Comparison of ENCODE assay signal across 8 cellular contexts in the genomic region with DNA sequence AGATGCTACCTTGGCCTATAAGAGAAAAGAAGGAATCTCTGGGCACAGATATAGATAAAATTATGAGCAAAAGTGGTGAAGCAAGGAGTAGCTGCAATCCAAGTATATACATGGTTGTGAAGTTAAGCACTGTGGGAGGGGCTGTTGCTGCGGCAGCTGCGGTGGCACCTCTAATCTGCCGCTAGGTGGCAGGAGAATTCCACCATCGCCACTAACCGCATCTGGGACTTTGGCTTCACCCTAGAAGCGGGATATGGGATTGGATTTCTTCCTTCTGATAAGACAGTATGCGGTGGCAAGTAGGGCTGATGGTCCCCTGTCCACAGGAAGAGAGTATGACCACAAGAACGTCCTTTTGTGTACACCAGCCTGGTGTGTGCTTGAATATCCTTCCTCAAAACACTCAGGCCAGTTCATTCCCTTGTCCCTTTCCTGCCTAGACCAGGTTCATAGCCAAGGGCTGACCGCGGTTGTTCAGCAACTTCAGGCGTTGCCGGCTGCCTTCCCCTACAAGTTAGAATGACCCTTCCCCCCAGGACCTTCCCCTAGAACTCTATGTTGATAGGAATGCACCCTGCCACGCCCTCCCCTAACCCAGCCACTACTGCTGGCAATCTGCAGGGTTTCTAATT. TPM values are rescaled to one million over a fixed set of nuclear protein-coding genes. Genes with fewer than 3 reads are reported as not detected.
DNase-seq lines count a peak whose midpoint lies in the region; ATAC-seq, FAIRE-seq and TF ChIP-seq lines count a peak whose summit lies in the region.

No MANE protein-coding gene starts in this region.

- no peak overlapping the region for H3K27ac Mint-ChIP-seq in stimulated activated effector memory CD8-positive, alpha-beta T cell treated with anti-CD3 and anti-CD28 coated beads, Interleukin-12 subunit alpha, Interleukin-12 subunit beta, amount 100 ng/mL, for 72 hours

- H3K36me3 Mint-ChIP-seq in stimulated activated effector memory CD8-positive, alpha-beta T cell treated with anti-CD3 and anti-CD28 coated beads, Interleukin-12 subunit alpha, Interleukin-12 subunit beta, amount 100 ng/mL, for 72 hours: no peaks in the 10 kb centered on the region

- no peaks in the 10 kb centered on the region for H4K20me1 ChIP-seq in SU-DHL-6 (ENCODE audit: low read depth, low read length)

- no peaks in the 10 kb centered on the region for H3K9me2 ChIP-seq in SU-DHL-6 (replicated peaks; ENCODE audit: insufficient read depth, low read length)

- no peak overlapping the region for H3K27ac ChIP-seq in AG04450 (ENCODE audit: low read depth, low read length)
- no peak overlapping the region for H3K27ac ChIP-seq in SU-DHL-6 (ENCODE audit: low read depth, low read length)
- H3K27ac ChIP-seq in coronary artery: no peak overlapping the region

- H3F3A ChIP-seq in SU-DHL-6 (ENCODE audit: insufficient read depth): no peaks in the 10 kb centered on the region

- no peaks in the 10 kb centered on the region for H3K36me3 ChIP-seq in SU-DHL-6 (ENCODE audit: low read length)

- H3K4me1 Mint-ChIP-seq in stimulated activated effector memory CD8-positive, alpha-beta T cell treated with anti-CD3 and anti-CD28 coated beads, Interleukin-12 subunit alpha, Interleukin-12 subunit beta, amount 100 ng/mL, for 72 hours: no peaks in the 10 kb centered on the region

- H3K9ac ChIP-seq in SU-DHL-6 (ENCODE audit: low read length): no peak overlapping the region

- no peak for TF ChIP-seq POLR2A in GM12891 (IDR thresholded peaks at IDR 0.05; ENCODE audit: low read depth, low read length)

- H3K9me3 Mint-ChIP-seq in stimulated activated effector memory CD8-positive, alpha-beta T cell treated with anti-CD3 and anti-CD28 coated beads, Interleukin-12 subunit alpha, Interleukin-12 subunit beta, amount 100 ng/mL, for 72 hours: no peaks in the 10 kb centered on the region

- POLR2A ChIA-PET in AG04450 (lab: Yijun Ruan, JAX): no interaction called here

- TF ChIP-seq CTCF in AG04450 (IDR thresholded peaks at IDR 0.05; ENCODE audit: low read depth, low read length) (peak; percentile 72), SU-DHL-6 (IDR thresholded peaks at IDR 0.05; ENCODE audit: insufficient read depth, low read length, poor library complexity, severe bottlenecking) (peak; percentile 81), coronary artery (IDR thresholded peaks at IDR 0.05) (peak; percentile 41)

- no peak overlapping the region for H3K4me3 Mint-ChIP-seq in stimulated activated effector memory CD8-positive, alpha-beta T cell treated with anti-CD3 and anti-CD28 coated beads, Interleukin-12 subunit alpha, Interleukin-12 subunit beta, amount 100 ng/mL, for 72 hours

- ATAC-seq in left lobe of liver (peak; percentile 98), HG03460 (IDR thresholded peaks at IDR 0.05; ENCODE audit: unreplicated experiment) (no peak)
- peak; percentile 43 for ATAC-seq in stimulated activated effector memory CD8-positive, alpha-beta T cell treated with anti-CD3 and anti-CD28 coated beads, Interleukin-12 subunit alpha, Interleukin-12 subunit beta, amount 100 ng/mL, for 72 hours

- H3K4me3 ChIP-seq in AG04450 (ENCODE audit: low read depth, low read length) (no peak overlapping the region), SU-DHL-6 (ENCODE audit: insufficient read depth, low read length, poor library complexity, severe bottlenecking) (no peak overlapping the region), coronary artery (no peak overlapping the region)

- peak; percentile 76 for FAIRE-seq in GM12891 (lab: Jason Lieb, UNC)

- DNase-seq in AG04450 (ENCODE audit: low read depth, low spot score) (peak; percentile 15), GM12891 (ENCODE audit: insufficient read length, low spot score) (peak; percentile 53), NAMALWA (ENCODE audit: low spot score) (peak; percentile 66), coronary artery (ENCODE audit: low spot score) (no peak), left lobe of liver (ENCODE audit: low spot score) (no peak)
- DNase-seq in stimulated activated effector memory CD8-positive, alpha-beta T cell treated with anti-CD3 and anti-CD28 coated beads, Interleukin-12 subunit alpha, Interleukin-12 subunit beta, amount 100 ng/mL, for 72 hours (ENCODE audit: low spot score in 2 of 2): no peak

- H3K27me3 ChIP-seq in AG04450 (ENCODE audit: control insufficient read depth, insufficient read depth, low read length) (no peaks in the 10 kb centered on the region), SU-DHL-6 (ENCODE audit: low read length) (no peaks in the 10 kb centered on the region)

- H2AFZ ChIP-seq in SU-DHL-6 (ENCODE audit: low read depth, low read length, severe bottlenecking): no peak overlapping the region

- H3K79me2 ChIP-seq in SU-DHL-6 (ENCODE audit: insufficient read depth, low read length): no peaks in the 10 kb centered on the region

- CTCF ChIA-PET in AG04450 (lab: Charles Lee): interaction anchor here (0.8 to 1.2 kb wide), 5 partner anchors 13 to 225 kb away, joined by 3 to 6 read pairs (median 3); no protein-coding TSS in a partner anchor

- no peak overlapping the region for H3K4me2 ChIP-seq in SU-DHL-6 (ENCODE audit: low read depth, low read length, poor library complexity, severe bottlenecking)

- H3K9me3 ChIP-seq in AG04450 (ENCODE audit: control insufficient read depth, insufficient read depth, low read length) (peaks cover 30% of the 10 kb centered on the region), SU-DHL-6 (ENCODE audit: insufficient read depth, low read length) (no peaks in the 10 kb centered on the region)

TF ChIP-seq in GM12891, 5 proteins besides CTCF, POLR2A, EP300 and RAD21:
- TF ChIP-seq POLR2AphosphoS5 (IDR thresholded peaks at IDR 0.05; ENCODE audit: low read depth, low read length) (no peak), TAF1 (IDR thresholded peaks at IDR 0.05; ENCODE audit: low read depth, low read length) (no peak), PAX5 (IDR thresholded peaks at IDR 0.05; ENCODE audit: insufficient read depth, low read length, severe bottlenecking) (no peak), POU2F2 (IDR thresholded peaks at IDR 0.05; ENCODE audit: low read depth, low read length) (no peak), SPI1 (IDR thresholded peaks at IDR 0.05; ENCODE audit: low read depth, low read length) (no peak)

RNA-seq across cellular contexts. Expression of gene MAGEL2, which starts 5.1 kb away (rescaled TPM):
- 0.12 and 0.20 TPM in 2 replicates for polyA plus RNA-seq in AG04450 (2011; rRNA removed)
- 0.43 and 0.69 TPM in 2 replicates for polyA minus RNA-seq in AG04450 (2011; rRNA and poly(A)+ RNA removed)
- polyA plus RNA-seq in GM12891 (2012; ENCODE audit: low read depth, missing spikeins): not detected
- not detected for total RNA-seq in left lobe of liver

RNA-seq across cellular contexts. Expression of gene NDN, which starts 44.6 kb away (rescaled TPM):
- 57.3 and 64.8 TPM in 2 replicates for polyA plus RNA-seq in AG04450 (2011; rRNA removed)
- 13.6 and 14.4 TPM in 2 replicates for polyA minus RNA-seq in AG04450 (2011; rRNA and poly(A)+ RNA removed)
- polyA plus RNA-seq in GM12891 (2012; ENCODE audit: low read depth, missing spikeins): not detected
- total RNA-seq in left lobe of liver: 2.9 TPM

Comparison
In these comparisons a context has a peak if more than half of its experiments do, and no peak if none do; other contexts are left out.
1. DNase-seq: peak in AG04450 (single experiment), GM12891 (single experiment) and NAMALWA (single experiment); none in coronary artery (single experiment), left lobe of liver (single experiment) and stimulated activated effector memory CD8-positive, alpha-beta T cell treated with anti-CD3 and anti-CD28 coated beads, Interleukin-12 subunit alpha, Interleukin-12 subunit beta, amount 100 ng/mL, for 72 hours (0 of 2).
2. Peak in every context shown above with its lines, with median percentiles within 50 percentile points of each other: CTCF ChIP-seq.